Comparison of ENCODE assay signal across 27 cellular contexts in genomic region chr1:205662791-205663190, GRCh38. TPM values are rescaled to one million over a fixed set of nuclear protein-coding genes. Genes with fewer than 3 reads are reported as not detected.
"Had no signal": no experiment of that assay in that cellular context is flagged by ENCODE, and none has a peak within 500 bp of the region (broad histone marks: within the 10 kb centered on the region; RNA-seq: fewer than 3 reads in every experiment).

No MANE protein-coding gene starts in this region.

- H3K27me3 ChIP-seq: adrenal gland, ascending aorta, brain microvascular endothelial cell, foreskin keratinocyte, neural progenitor cell, upper lobe of right lung had no signal

- H3K4me2 ChIP-seq: neural progenitor cell had no signal

- H3K9me3 ChIP-seq: adrenal gland, ascending aorta, upper lobe of right lung had no signal

- H3K36me3 Mint-ChIP-seq: activated naive CD8-positive, alpha-beta T cell; naive thymus-derived CD8-positive, alpha-beta T cell had no signal

- H3K4me1 ChIP-seq: adrenal gland had no signal

- H3K27me3 Mint-ChIP-seq: activated naive CD8-positive, alpha-beta T cell; stimulated activated naive B cell treated with anti-CD40 and anti-IgM and Interleukin-4, amounts not matched to agents 10 μg/mL and 1 μg/mL and 100 μg/mL, for 72 hours had no signal

- H3K9me3 Mint-ChIP-seq: activated T-cell treated with anti-CD3 and anti-CD28 coated beads, Interleukin-2, amount 50 U/mL, for 4 hours; activated T-helper 2 cell treated with anti-CD3 and anti-CD28 coated beads, Interferon-gamma antibody, Interleukin-2, Interleukin-4, amounts not matched to agents 10 μg/mL and 5 μg/mL and 100 μg/mL, durations not matched to agents 14 hours and 24 hours and 36 hours; dendritic cell treated with granulocyte-macrophage colony-stimulating factor and Interleukin-4, amounts not matched to agents 40 ng/mL and 50 ng/mL, for 4 days; naive thymus-derived CD8-positive, alpha-beta T cell; neural progenitor cell; stimulated activated naive B cell treated with anti-CD40 and anti-IgM and Interleukin-4, amounts not matched to agents 10 μg/mL and 1 μg/mL and 100 μg/mL, for 72 hours; T-helper 1 cell treated with Interleukin-12 subunit alpha and Interleukin-12 subunit beta and Interleukin-4 antibody, amounts not matched to agents 30 μg/mL and 1 μg/mL, for 36 hours had no signal

- H3K36me3 ChIP-seq: adrenal gland, brain microvascular endothelial cell, neural progenitor cell, upper lobe of right lung had no signal

- DNase-seq: activated CD4-positive, alpha-beta T cell treated with anti-CD3 and anti-CD28 coated beads for 4 hours; activated CD4-positive, alpha-beta T cell treated with anti-CD3 and anti-CD28 coated beads, Interleukin-2, amount 50 U/mL, for 48 hours; activated CD4-positive, CD25-positive, alpha-beta regulatory T cell; activated CD8-positive, alpha-beta memory T cell treated with anti-CD3 and anti-CD28 coated beads, Interleukin-2, amount 50 U/mL, for 48 hours; activated naive CD4-positive, alpha-beta T cell; activated T-cell treated with anti-CD3 and anti-CD28 coated beads, Interleukin-2, amount 50 U/mL, for 4 hours; adrenal gland; brain microvascular endothelial cell; effector CD8-positive, alpha-beta T cell; foreskin keratinocyte; glutamatergic neuron; hippocampal formation; left ventricle myocardium superior; mesendoderm; naive thymus-derived CD8-positive, alpha-beta T cell; small intestine; stimulated activated CD4-positive, alpha-beta T cell treated with anti-CD3 and anti-CD28 coated beads, Interleukin-2, amount 100 ng/mL, for 24 hours; stimulated activated naive B cell treated with anti-CD40 and anti-IgM and Interleukin-4, amounts not matched to agents 10 μg/mL and 1 μg/mL and 100 μg/mL, for 72 hours; T1000; upper lobe of right lung had no signal

- H3K9ac ChIP-seq: neural progenitor cell had no signal

- H3K4me3 ChIP-seq: adrenal gland, ascending aorta, neural progenitor cell, upper lobe of right lung had no signal

- H3K27ac Mint-ChIP-seq: activated naive CD8-positive, alpha-beta T cell; activated T-helper 2 cell treated with anti-CD3 and anti-CD28 coated beads, Interferon-gamma antibody, Interleukin-2, Interleukin-4, amounts not matched to agents 10 μg/mL and 5 μg/mL and 100 μg/mL, durations not matched to agents 14 hours and 24 hours and 36 hours; dendritic cell treated with granulocyte-macrophage colony-stimulating factor and Interleukin-4, amounts not matched to agents 40 ng/mL and 50 ng/mL, for 4 days; neural progenitor cell; stimulated activated naive B cell treated with anti-CD40 and anti-IgM and Interleukin-4, amounts not matched to agents 10 μg/mL and 1 μg/mL and 100 μg/mL, for 72 hours; T-helper 1 cell treated with Interleukin-12 subunit alpha and Interleukin-12 subunit beta and Interleukin-4 antibody, amounts not matched to agents 30 μg/mL and 1 μg/mL, for 36 hours had no signal

- H3K27ac ChIP-seq: adrenal gland, ascending aorta, brain microvascular endothelial cell, foreskin keratinocyte, neural progenitor cell, upper lobe of right lung had no signal

- H2AFZ ChIP-seq: neural progenitor cell had no signal

- ATAC-seq: activated T-cell treated with anti-CD3 and anti-CD28 coated beads, Interleukin-2, amount 50 U/mL, for 4 hours; foreskin keratinocyte; left ventricle myocardium superior; naive thymus-derived CD8-positive, alpha-beta T cell; sciatic nerve; stimulated activated naive B cell treated with anti-CD40 and anti-IgM and Interleukin-4, amounts not matched to agents 10 μg/mL and 1 μg/mL and 100 μg/mL, for 72 hours had no signal

- H3K4me3 Mint-ChIP-seq: activated naive CD8-positive, alpha-beta T cell; activated T-cell treated with anti-CD3 and anti-CD28 coated beads, Interleukin-2, amount 50 U/mL, for 4 hours; dendritic cell treated with granulocyte-macrophage colony-stimulating factor and Interleukin-4, amounts not matched to agents 40 ng/mL and 50 ng/mL, for 4 days; naive thymus-derived CD8-positive, alpha-beta T cell; neural progenitor cell; stimulated activated naive B cell treated with anti-CD40 and anti-IgM and Interleukin-4, amounts not matched to agents 10 μg/mL and 1 μg/mL and 100 μg/mL, for 72 hours; T-helper 1 cell treated with Interleukin-12 subunit alpha and Interleukin-12 subunit beta and Interleukin-4 antibody, amounts not matched to agents 30 μg/mL and 1 μg/mL, for 36 hours had no signal

- FAIRE-seq: small intestine had no signal

RNA-seq across cellular contexts. Expression of gene SLC45A3, which starts 17.5 kb away (rescaled TPM):
- polyA plus RNA-seq: naive thymus-derived CD8-positive, alpha-beta T cell had no signal
